In genomic region chr2:127408807-127409099, GRCh38 we compare ENCODE assay signal across 9 cellular contexts. TPM values are rescaled to one million over a fixed set of nuclear protein-coding genes. Genes with fewer than 3 reads are reported as not detected.
DNase-seq lines count a peak whose midpoint lies in the region; ATAC-seq and TF ChIP-seq lines count a peak whose summit lies in the region.
"Had no signal": no experiment of that assay in that cellular context is flagged by ENCODE, and none has a peak within 500 bp of the region (broad histone marks: within the 10 kb centered on the region; RNA-seq: fewer than 3 reads in every experiment).

No MANE protein-coding gene starts in this region.

- no peaks in the 10 kb centered on the region for H3K36me3 ChIP-seq in right lobe of liver
- no peaks in the 10 kb centered on the region for H3K36me3 ChIP-seq in thymus (ENCODE audit: control insufficient read depth, insufficient read depth)

- H3K4me3 Mint-ChIP-seq in activated CD4-positive, alpha-beta T cell treated with anti-CD3 and anti-CD28 coated beads, Interleukin-2, amount 10 ng/mL, durations not matched to agents 7 days and 5 days, result peak overlapping the region; percentile 53
- H3K4me3 Mint-ChIP-seq in activated naive CD8-positive, alpha-beta T cell treated with anti-CD3 and anti-CD28 coated beads, Interleukin-2, amount 50 U/mL, for 24 hours, result peak overlapping the region; percentile 36

- H3K27ac Mint-ChIP-seq in activated CD4-positive, alpha-beta T cell treated with anti-CD3 and anti-CD28 coated beads, Interleukin-2, amount 10 ng/mL, durations not matched to agents 7 days and 5 days, result no peak overlapping the region
- no peak overlapping the region for H3K27ac Mint-ChIP-seq in activated naive CD8-positive, alpha-beta T cell treated with anti-CD3 and anti-CD28 coated beads, Interleukin-2, amount 50 U/mL, for 24 hours

- TF ChIP-seq CTCF in right lobe of liver (IDR thresholded peaks at IDR 0.05), result no peak

- WGBS in right lobe of liver (ENCODE audit: insufficient coverage, low coverage, low lambda C conversion rate, missing lambda C conversion rate), result 78% methylated on average over 9 of the region's 10 CpGs
- WGBS in thymus, result 96% methylated on average over 10 of the region's 10 CpGs

- H3K9me3 Mint-ChIP-seq in activated CD4-positive, alpha-beta T cell treated with anti-CD3 and anti-CD28 coated beads, Interleukin-2, amount 10 ng/mL, durations not matched to agents 7 days and 5 days, result no peaks in the 10 kb centered on the region
- peaks cover 3% of the 10 kb centered on the region for H3K9me3 Mint-ChIP-seq in activated naive CD8-positive, alpha-beta T cell treated with anti-CD3 and anti-CD28 coated beads, Interleukin-2, amount 50 U/mL, for 24 hours

- H3K4me1 Mint-ChIP-seq in activated CD4-positive, alpha-beta T cell treated with anti-CD3 and anti-CD28 coated beads, Interleukin-2, amount 10 ng/mL, durations not matched to agents 7 days and 5 days, result peaks cover 28% of the 10 kb centered on the region
- peaks cover 43% of the 10 kb centered on the region for H3K4me1 Mint-ChIP-seq in activated naive CD8-positive, alpha-beta T cell treated with anti-CD3 and anti-CD28 coated beads, Interleukin-2, amount 50 U/mL, for 24 hours

- intact Hi-C loops in right lobe of liver (cut with DNase I), result no loop called here

- H3K27ac ChIP-seq in right lobe of liver (peak overlapping the region; percentile 78 to 95 (median 90)), thymus (ENCODE audit: low read depth) (peak overlapping the region; percentile 81)

- H3K27me3 Mint-ChIP-seq in activated CD4-positive, alpha-beta T cell treated with anti-CD3 and anti-CD28 coated beads, Interleukin-2, amount 10 ng/mL, durations not matched to agents 7 days and 5 days, result no peaks in the 10 kb centered on the region
- H3K27me3 Mint-ChIP-seq in activated naive CD8-positive, alpha-beta T cell treated with anti-CD3 and anti-CD28 coated beads, Interleukin-2, amount 50 U/mL, for 24 hours, result peaks cover 7% of the 10 kb centered on the region

- H3K27me3 ChIP-seq in right lobe of liver (no peaks in the 10 kb centered on the region), thymus (ENCODE audit: control insufficient read depth, insufficient read depth) (no peaks in the 10 kb centered on the region)

- H3K4me1 ChIP-seq in right lobe of liver, result peaks cover 0 to 38% (median 16%) of the 10 kb centered on the region in 4 donors
- H3K4me1 ChIP-seq in thymus (ENCODE audit: control insufficient read depth, insufficient read depth, low read length), result peaks cover 6% of the 10 kb centered on the region

- DNase-seq in activated CD4-positive, alpha-beta T cell treated with anti-CD3 and anti-CD28 coated beads, Interleukin-2, amount 10 ng/mL, durations not matched to agents 7 days and 5 days, result no peak
- DNase-seq in activated CD4-positive, alpha-beta T cell treated with anti-CD3 and anti-CD28 coated beads for 48 hours, result no peak
- no peak for DNase-seq in activated naive CD8-positive, alpha-beta T cell treated with anti-CD3 and anti-CD28 coated beads, Interleukin-2, amount 50 U/mL, for 24 hours
- no peak for DNase-seq in right lobe of liver
- DNase-seq in A172 (ENCODE audit: low spot score), result no peak
- no peak for DNase-seq in activated effector memory CD4-positive, alpha-beta T cell treated with anti-CD3 and anti-CD28 coated beads, Interleukin-2, amount 50 U/mL, for 16 hours

- CTCF ChIA-PET in activated CD4-positive, alpha-beta T cell treated with anti-CD3 and anti-CD28 coated beads, Interleukin-2, amount 10 ng/mL, durations not matched to agents 7 days and 5 days (lab: Charles Lee), result interaction anchor here (0.7 to 1.1 kb wide), 2 partner anchors 9 to 14 kb away, joined by 3 to 4 read pairs; no protein-coding TSS in a partner anchor

- H3K4me3 ChIP-seq in right lobe of liver (peak overlapping the region in 1 of 3 donors; percentile 63), thymus (ENCODE audit: low read length) (no peak overlapping the region)

- no peak for TF ChIP-seq POLR2A in right lobe of liver (IDR thresholded peaks at IDR 0.05)

- ATAC-seq in activated naive CD8-positive, alpha-beta T cell treated with anti-CD3 and anti-CD28 coated beads, Interleukin-2, amount 50 U/mL, for 24 hours, result no peak
- ATAC-seq in right lobe of liver (no peak), HG02588 (IDR thresholded peaks at IDR 0.05; ENCODE audit: unreplicated experiment) (no peak)

- POLR2A ChIA-PET in activated CD4-positive, alpha-beta T cell treated with anti-CD3 and anti-CD28 coated beads, Interleukin-2, amount 10 ng/mL, durations not matched to agents 7 days and 5 days (lab: Charles Lee), result no interaction called here

- no peaks in the 10 kb centered on the region for H3K9me3 ChIP-seq in right lobe of liver
- H3K9me3 ChIP-seq in thymus (ENCODE audit: control insufficient read depth), result no peaks in the 10 kb centered on the region

- H3K36me3 Mint-ChIP-seq in activated CD4-positive, alpha-beta T cell treated with anti-CD3 and anti-CD28 coated beads, Interleukin-2, amount 10 ng/mL, durations not matched to agents 7 days and 5 days (ENCODE audit: low read depth), result peaks cover 3% of the 10 kb centered on the region
- H3K36me3 Mint-ChIP-seq in activated naive CD8-positive, alpha-beta T cell treated with anti-CD3 and anti-CD28 coated beads, Interleukin-2, amount 50 U/mL, for 24 hours (ENCODE audit: low read depth), result no peaks in the 10 kb centered on the region

RNA-seq across cellular contexts. Expression of gene PROC, which starts 9.5 kb away (rescaled TPM):
- total RNA-seq in activated CD4-positive, alpha-beta T cell treated with anti-CD3 and anti-CD28 coated beads, Interleukin-2, amount 10 ng/mL, durations not matched to agents 7 days and 5 days, result not detected
- 100 to 1,000 TPM; 224 to 447 (median 319) TPM for total RNA-seq in right lobe of liver
- polyA plus RNA-seq in thymus, result 2.5 TPM
- 2.7 and 2.8 TPM in 2 replicates for total RNA-seq in A172 (2014; rRNA removed; shearing (Covaris generic))
- total RNA-seq: myocyte had no signal

RNA-seq across cellular contexts. Expression of gene MAP3K2, which starts 21.0 kb away (rescaled TPM):
- total RNA-seq in activated CD4-positive, alpha-beta T cell treated with anti-CD3 and anti-CD28 coated beads, Interleukin-2, amount 10 ng/mL, durations not matched to agents 7 days and 5 days, result 10 to 100 TPM; 48.9 to 52.9 TPM
- 10 to 100 TPM; 28.6 to 45.1 (median 39.8) TPM for total RNA-seq in right lobe of liver
- polyA plus RNA-seq in thymus, result 16.5 TPM
- total RNA-seq in A172 (2014; rRNA removed; shearing (Covaris generic)), result 43.3 and 47.5 TPM in 2 replicates

Comparison
In these comparisons a context has a peak if more than half of its experiments do, and no peak if none do; other contexts are left out.
1. RNA of gene PROC, which starts 9.5 kb away (total RNA-seq): 224 to 447 TPM in right lobe of liver; 2.7 to 2.8 TPM in A172 and not detected in activated CD4-positive, alpha-beta T cell treated with anti-CD3 and anti-CD28 coated beads, Interleukin-2, amount 10 ng/mL, durations not matched to agents 7 days and 5 days; every median in the first group is over 10 times any median in the second.